ENCODE assay signal across 2 cellular contexts in the genomic region with DNA sequence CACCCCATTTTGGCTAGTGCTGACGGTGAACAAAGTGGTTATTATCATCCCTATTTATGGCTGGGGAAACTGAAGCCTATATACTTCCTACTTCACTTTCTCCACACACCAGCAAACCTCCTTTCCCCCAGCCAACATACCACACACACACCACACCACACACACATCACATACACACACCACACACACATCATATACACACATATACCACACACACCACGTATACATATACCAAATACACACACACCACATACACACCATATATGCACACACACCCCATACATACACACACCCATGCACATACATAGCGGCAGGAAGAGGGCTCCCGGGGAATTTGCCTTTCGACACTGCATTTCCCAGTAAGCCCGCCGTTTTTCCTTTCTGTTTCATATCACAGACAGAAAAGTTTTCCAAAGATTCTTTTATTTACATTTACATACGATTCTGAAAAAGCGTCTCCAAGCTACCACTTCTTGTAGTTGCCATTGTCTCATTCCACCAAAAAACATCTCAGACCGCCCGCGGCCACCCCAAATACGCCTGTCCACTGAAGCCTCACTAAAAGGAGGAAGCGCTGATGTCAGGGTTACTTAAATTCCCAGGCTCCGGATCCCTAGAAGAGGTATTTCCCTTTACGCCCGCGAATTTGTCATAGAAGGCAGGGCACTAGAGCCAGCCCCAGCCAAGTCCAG.
A peak's percentile ranks its signal among the peaks of the same experiment; 100 is the strongest.
TF ChIP-seq lines count a peak whose summit lies in the region.

No MANE protein-coding gene starts in this region.

TF ChIP-seq in HEK293, 187 proteins besides CTCF, POLR2A, EP300 and RAD21 (continued from another document and continues in another):
- TF ChIP-seq, protein P1, sequence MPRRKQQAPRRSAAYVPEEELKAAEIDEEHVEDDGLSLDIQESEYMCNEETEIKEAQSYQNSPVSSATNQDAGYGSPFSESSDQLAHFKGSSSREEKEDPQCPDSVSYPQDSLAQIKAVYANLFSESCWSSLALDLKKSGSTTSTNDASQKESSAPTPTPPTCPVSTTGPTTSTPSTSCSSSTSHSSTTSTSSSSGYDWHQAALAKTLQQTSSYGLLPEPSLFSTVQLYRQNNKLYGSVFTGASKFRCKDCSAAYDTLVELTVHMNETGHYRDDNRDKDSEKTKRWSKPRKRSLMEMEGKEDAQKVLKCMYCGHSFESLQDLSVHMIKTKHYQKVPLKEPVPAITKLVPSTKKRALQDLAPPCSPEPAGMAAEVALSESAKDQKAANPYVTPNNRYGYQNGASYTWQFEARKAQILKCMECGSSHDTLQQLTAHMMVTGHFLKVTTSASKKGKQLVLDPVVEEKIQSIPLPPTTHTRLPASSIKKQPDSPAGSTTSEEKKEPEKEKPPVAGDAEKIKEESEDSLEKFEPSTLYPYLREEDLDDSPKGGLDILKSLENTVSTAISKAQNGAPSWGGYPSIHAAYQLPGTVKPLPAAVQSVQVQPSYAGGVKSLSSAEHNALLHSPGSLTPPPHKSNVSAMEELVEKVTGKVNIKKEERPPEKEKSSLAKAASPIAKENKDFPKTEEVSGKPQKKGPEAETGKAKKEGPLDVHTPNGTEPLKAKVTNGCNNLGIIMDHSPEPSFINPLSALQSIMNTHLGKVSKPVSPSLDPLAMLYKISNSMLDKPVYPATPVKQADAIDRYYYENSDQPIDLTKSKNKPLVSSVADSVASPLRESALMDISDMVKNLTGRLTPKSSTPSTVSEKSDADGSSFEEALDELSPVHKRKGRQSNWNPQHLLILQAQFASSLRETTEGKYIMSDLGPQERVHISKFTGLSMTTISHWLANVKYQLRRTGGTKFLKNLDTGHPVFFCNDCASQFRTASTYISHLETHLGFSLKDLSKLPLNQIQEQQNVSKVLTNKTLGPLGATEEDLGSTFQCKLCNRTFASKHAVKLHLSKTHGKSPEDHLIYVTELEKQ (tag by site-specific recombination; IDR thresholded peaks at IDR 0.05; ENCODE audit: borderline replicate concordance), result no peak
- TF ChIP-seq ZNF555 (tag by site-specific recombination; conservative IDR thresholded peaks at IDR 0.05) (no peak), SETDB1 (IDR thresholded peaks at IDR 0.05; ENCODE audit: insufficient read length, low read length) (no peak), ZNF785 (tag by site-specific recombination; IDR thresholded peaks at IDR 0.05) (no peak), SP2 (tag by site-specific recombination; IDR thresholded peaks at IDR 0.05) (no peak), ZFP69B (tag by site-specific recombination; IDR thresholded peaks at IDR 0.05) (peak; percentile 86), ZFHX2 (tag by site-specific recombination; conservative IDR thresholded peaks at IDR 0.05) (no peak), MZF1 (tag by site-specific recombination; IDR thresholded peaks at IDR 0.05; ENCODE audit: borderline replicate concordance) (no peak), BCL11A (tag by site-specific recombination; IDR thresholded peaks at IDR 0.05; ENCODE audit: low read depth) (no peak; the same call in 1 of the 2 replicates), ZNF184 (tag by site-specific recombination; IDR thresholded peaks at IDR 0.05) (no peak), ZNF169 (tag by site-specific recombination; IDR thresholded peaks at IDR 0.05) (0 out of 2 replicates have a peak, but pooled peaks have one; percentile 50), ZNF837 (tag by site-specific recombination; IDR thresholded peaks at IDR 0.05) (no peak), ZNF223 (tag by site-specific recombination; IDR thresholded peaks at IDR 0.05) (0 out of 2 replicates have a peak, but pooled peaks have one; percentile 24), ZNF677 (tag by site-specific recombination; IDR thresholded peaks at IDR 0.05) (no peak), ZNF610 (tag by site-specific recombination; IDR thresholded peaks at IDR 0.05; ENCODE audit: borderline replicate concordance) (no peak), ZNF548 (tag by site-specific recombination; IDR thresholded peaks at IDR 0.05) (no peak), ZNF664 (tag by site-specific recombination; IDR thresholded peaks at IDR 0.05) (no peak), ZNF2 (tag by site-specific recombination; IDR thresholded peaks at IDR 0.05) (peak; percentile 92), ZFP41 (tag by site-specific recombination; IDR thresholded peaks at IDR 0.05; ENCODE audit: borderline replicate concordance) (no peak), KLF9 (tag by site-specific recombination; IDR thresholded peaks at IDR 0.05; ENCODE audit: low read depth) (peak; percentile 26), ZNF211 (tag by site-specific recombination; IDR thresholded peaks at IDR 0.05; ENCODE audit: low read depth) (peak; percentile 95), ZNF37A (tag by site-specific recombination; IDR thresholded peaks at IDR 0.05) (no peak), ZBTB17 (tag by site-specific recombination; IDR thresholded peaks at IDR 0.05) (peak; percentile 69; the same call in 1 of the 2 replicates), ZNF112 (tag by site-specific recombination; IDR thresholded peaks at IDR 0.05) (no peak), ZNF266 (tag by site-specific recombination; IDR thresholded peaks at IDR 0.05; ENCODE audit: low read depth) (no peak; the same call in 1 of the 2 replicates)
- TF ChIP-seq, protein P2, sequence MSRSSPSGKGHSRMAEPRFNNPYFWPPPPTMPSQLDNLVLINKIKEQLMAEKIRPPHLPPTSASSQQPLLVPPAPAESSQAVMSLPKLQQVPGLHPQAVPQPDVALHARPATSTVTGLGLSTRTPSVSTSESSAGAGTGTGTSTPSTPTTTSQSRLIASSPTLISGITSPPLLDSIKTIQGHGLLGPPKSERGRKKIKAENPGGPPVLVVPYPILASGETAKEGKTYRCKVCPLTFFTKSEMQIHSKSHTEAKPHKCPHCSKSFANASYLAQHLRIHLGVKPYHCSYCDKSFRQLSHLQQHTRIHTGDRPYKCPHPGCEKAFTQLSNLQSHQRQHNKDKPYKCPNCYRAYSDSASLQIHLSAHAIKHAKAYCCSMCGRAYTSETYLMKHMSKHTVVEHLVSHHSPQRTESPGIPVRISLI (tag by site-specific recombination; IDR thresholded peaks at IDR 0.05), result no peak
- TF ChIP-seq, protein P3, sequence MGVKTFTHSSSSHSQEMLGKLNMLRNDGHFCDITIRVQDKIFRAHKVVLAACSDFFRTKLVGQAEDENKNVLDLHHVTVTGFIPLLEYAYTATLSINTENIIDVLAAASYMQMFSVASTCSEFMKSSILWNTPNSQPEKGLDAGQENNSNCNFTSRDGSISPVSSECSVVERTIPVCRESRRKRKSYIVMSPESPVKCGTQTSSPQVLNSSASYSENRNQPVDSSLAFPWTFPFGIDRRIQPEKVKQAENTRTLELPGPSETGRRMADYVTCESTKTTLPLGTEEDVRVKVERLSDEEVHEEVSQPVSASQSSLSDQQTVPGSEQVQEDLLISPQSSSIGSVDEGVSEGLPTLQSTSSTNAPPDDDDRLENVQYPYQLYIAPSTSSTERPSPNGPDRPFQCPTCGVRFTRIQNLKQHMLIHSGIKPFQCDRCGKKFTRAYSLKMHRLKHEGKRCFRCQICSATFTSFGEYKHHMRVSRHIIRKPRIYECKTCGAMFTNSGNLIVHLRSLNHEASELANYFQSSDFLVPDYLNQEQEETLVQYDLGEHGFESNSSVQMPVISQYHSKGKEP (tag by site-specific recombination; IDR thresholded peaks at IDR 0.05), result no peak

TF ChIP-seq in HepG2, 621 proteins besides CTCF, POLR2A, EP300 and RAD21 (continued from another document and continues in another):
- no peak for TF ChIP-seq ZNF609 (CRISPR knock-in tag; IDR thresholded peaks at IDR 0.05; ENCODE audit: borderline replicate concordance)
- TF ChIP-seq, protein P4, sequence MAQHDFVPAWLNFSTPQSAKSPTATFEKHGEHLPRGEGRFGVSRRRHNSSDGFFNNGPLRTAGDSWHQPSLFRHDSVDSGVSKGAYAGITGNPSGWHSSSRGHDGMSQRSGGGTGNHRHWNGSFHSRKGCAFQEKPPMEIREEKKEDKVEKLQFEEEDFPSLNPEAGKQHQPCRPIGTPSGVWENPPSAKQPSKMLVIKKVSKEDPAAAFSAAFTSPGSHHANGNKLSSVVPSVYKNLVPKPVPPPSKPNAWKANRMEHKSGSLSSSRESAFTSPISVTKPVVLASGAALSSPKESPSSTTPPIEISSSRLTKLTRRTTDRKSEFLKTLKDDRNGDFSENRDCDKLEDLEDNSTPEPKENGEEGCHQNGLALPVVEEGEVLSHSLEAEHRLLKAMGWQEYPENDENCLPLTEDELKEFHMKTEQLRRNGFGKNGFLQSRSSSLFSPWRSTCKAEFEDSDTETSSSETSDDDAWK (CRISPR knock-in tag; IDR thresholded peaks at IDR 0.05), result no peak
- TF ChIP-seq PHF21A (CRISPR knock-in tag; IDR thresholded peaks at IDR 0.05), result no peak
- TF ChIP-seq ZNF503 (CRISPR knock-in tag; IDR thresholded peaks at IDR 0.05), result 0 out of 2 replicates have a peak, but pooled peaks have one; percentile 6
- no peak for TF ChIP-seq ZNF800 (CRISPR knock-in tag; IDR thresholded peaks at IDR 0.05)
- no peak for TF ChIP-seq HMGXB3 (CRISPR knock-in tag; IDR thresholded peaks at IDR 0.05; ENCODE audit: borderline replicate concordance)
- no peak for TF ChIP-seq ZNF772 (CRISPR knock-in tag; IDR thresholded peaks at IDR 0.05)
- TF ChIP-seq POLR2AphosphoS5 (IDR thresholded peaks at IDR 0.05; ENCODE audit: low read depth, low read length), result peak; percentile 60; the same call in 1 of the 2 replicates
